In genomic region chr4:9691221-9692065, GRCh38 we compare ENCODE assay signal across 8 cellular contexts.
DNase-seq lines count a peak whose midpoint lies in the region; ATAC-seq and TF ChIP-seq lines count a peak whose summit lies in the region.

No MANE protein-coding gene starts in this region.

- H3K4me1 ChIP-seq in lung (ENCODE audit: control insufficient read depth in 2 of 2, insufficient read depth in 2 of 2, low read length in 2 of 2) = no peaks in the 10 kb centered on the region

- no peaks in the 10 kb centered on the region for H3K36me3 ChIP-seq in lung (ENCODE audit: control insufficient read depth in 2 of 2, insufficient read depth in 2 of 2, low read length in 2 of 2)

- CTCF ChIA-PET in AG04449 (lab: Yijun Ruan, JAX) = no interaction called here

- H3K4me3 ChIP-seq in AG04449 (ENCODE audit: low read depth, low read length) (peak overlapping the region; percentile 8; the same call in 1 of the 2 replicates), lung (peak overlapping the region; percentile 62)

- H3K27me3 ChIP-seq in lung (ENCODE audit: control insufficient read depth, insufficient read depth) = no peaks in the 10 kb centered on the region

- peak; percentile 100 for ATAC-seq in GM19035 (IDR thresholded peaks at IDR 0.05; ENCODE audit: unreplicated experiment)
- ATAC-seq in HG03354 (IDR thresholded peaks at IDR 0.05; ENCODE audit: poor library complexity, severe bottlenecking, unreplicated experiment) = peak; percentile 100
- peak; percentile 100 for ATAC-seq in lung (ENCODE audit: insufficient read depth, low FRiP score)

- H3K27ac ChIP-seq in lung (ENCODE audit: low read depth in 1 of 2, low read length in 1 of 2) = peak overlapping the region; percentile 37 to 85

- 1% methylated on average over 53 to 56 of the region's 57 CpGs for WGBS in lung, 2 donors

- POLR2A ChIA-PET in AG04449 (lab: Yijun Ruan, JAX) = no interaction called here

- DNase-seq in AG04449 (ENCODE audit: low read depth, low spot score) = no peak
- DNase-seq in NCI-H526 (lab: John Stamatoyannopoulos, UW) = peak; percentile 56 to 90
- DNase-seq in activated CD8-positive, alpha-beta memory T cell treated with anti-CD3 and anti-CD28 coated beads for 1 hour (ENCODE audit: extremely low read depth in 1 of 2, low read depth in 1 of 2) = peak; percentile 73 to 79
- DNase-seq in effector CD8-positive, alpha-beta T cell (lab: John Stamatoyannopoulos, UW) = peak; percentile 79
- DNase-seq in lung (ENCODE audit: low spot score) = peak; percentile 96
- peak; percentile 87 to 90 for DNase-seq in stimulated activated CD4-positive, alpha-beta T cell treated with anti-CD3 and anti-CD28 coated beads, Interleukin-4, amount 100 ng/mL, for 48 hours (ENCODE audit: low read depth in 2 of 2)

- H3K9me3 ChIP-seq in lung (ENCODE audit: control insufficient read depth in 2 of 2, insufficient read depth in 1 of 2, low read length in 1 of 2) = no peaks in the 10 kb centered on the region

- TF ChIP-seq CTCF in AG04449 (IDR thresholded peaks at IDR 0.05; ENCODE audit: insufficient read depth, low read length, missing control alignments) (no peak), lung (IDR thresholded peaks at IDR 0.05; ENCODE audit: control extremely low read depth, extremely low read depth) (no peak)
